ENCODE assay signal across 27 cellular contexts in the genomic region with DNA sequence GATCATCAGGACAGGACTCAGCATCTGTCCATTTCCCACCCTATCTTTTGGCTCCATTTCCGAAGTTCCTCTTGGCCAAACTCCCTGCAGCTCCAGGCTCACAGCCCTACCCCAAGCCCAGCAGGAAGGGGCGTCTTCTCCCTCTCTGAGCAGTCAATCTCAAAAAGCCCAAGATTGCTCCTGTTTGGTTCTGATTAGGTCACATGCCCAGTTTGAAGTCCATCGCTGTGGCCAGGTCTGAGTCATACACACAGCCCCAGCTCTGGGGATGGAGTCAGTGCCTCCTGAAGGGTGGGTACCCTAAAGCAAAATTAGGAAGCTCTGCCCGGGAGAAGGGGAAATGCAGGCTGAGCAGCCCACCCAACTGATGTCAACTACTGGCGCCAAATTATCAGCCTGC. TPM values are rescaled to one million over a fixed set of nuclear protein-coding genes. Genes with fewer than 3 reads are reported as not detected.
DNase-seq lines count a peak whose midpoint lies in the region; ATAC-seq and TF ChIP-seq lines count a peak whose summit lies in the region.
"Had no signal": no experiment of that assay in that cellular context is flagged by ENCODE, and none has a peak within 500 bp of the region (broad histone marks: within the 10 kb centered on the region; RNA-seq: fewer than 3 reads in every experiment).

No MANE protein-coding gene starts in this region.

- H3K9me3 Mint-ChIP-seq in natural killer cell treated with Interleukin-12 subunit alpha and Interleukin-12 subunit beta and Interleukin-15 and Interleukin-18, amount 100 ng/mL, for 72 hours, result no peaks in the 10 kb centered on the region
- H3K9me3 Mint-ChIP-seq in naive thymus-derived CD8-positive, alpha-beta T cell, result no peaks in the 10 kb centered on the region
- H3K9me3 Mint-ChIP-seq: CD4-positive, alpha-beta memory T cell; naive B cell had no signal

- no peaks in the 10 kb centered on the region for H3K36me3 Mint-ChIP-seq in natural killer cell treated with Interleukin-12 subunit alpha and Interleukin-12 subunit beta and Interleukin-15 and Interleukin-18, amount 100 ng/mL, for 72 hours
- H3K36me3 Mint-ChIP-seq in naive thymus-derived CD8-positive, alpha-beta T cell, result no peaks in the 10 kb centered on the region
- H3K36me3 Mint-ChIP-seq: IgD-negative memory B cell had no signal

- peak; percentile 18 for DNase-seq in EL
- DNase-seq in RWPE2 (ENCODE audit: low spot score), result no peak
- peak; percentile 16 for DNase-seq in fibroblast of the aortic adventitia (ENCODE audit: low read depth)
- DNase-seq in sciatic nerve (ENCODE audit: low spot score), result no peak
- no peak for DNase-seq in NCI-H2081 (lab: John Stamatoyannopoulos, UW)
- DNase-seq in natural killer cell treated with Interleukin-12 subunit alpha and Interleukin-12 subunit beta and Interleukin-15 and Interleukin-18, amount 100 ng/mL, for 72 hours (ENCODE audit: low spot score), result no peak
- no peak for DNase-seq in naive thymus-derived CD8-positive, alpha-beta T cell
- DNase-seq in SIG-M5 treated with dmso at 0.1 percent for 504 hours (lab: John Stamatoyannopoulos, UW; ENCODE audit: unreplicated experiment), result no peak
- DNase-seq: activated naive CD4-positive, alpha-beta T cell treated with Interleukin-2 at 50 U/mL for 16 hours; activated T-cell treated with anti-CD3 and anti-CD28 coated beads, Interleukin-2, amount 50 U/mL, for 4 hours; amniotic stem cell; CD4-positive, alpha-beta memory T cell; DMS53; glutamatergic neuron; mesenchymal stem cell; MM.1S; naive B cell; NCI-H146; NCI-H2171 treated with DMSO at 0.1 percent for 48 hours; NCI-H526 treated with DMSO at 0.1 percent for 48 hours; stimulated activated CD4-positive, alpha-beta T cell treated with anti-CD3 and anti-CD28 coated beads, Interleukin-1b, Interleukin-23, amount 100 ng/mL, for 48 hours; uterus had no signal

- no peak overlapping the region for H3K27ac Mint-ChIP-seq in natural killer cell treated with Interleukin-12 subunit alpha and Interleukin-12 subunit beta and Interleukin-15 and Interleukin-18, amount 100 ng/mL, for 72 hours
- H3K27ac Mint-ChIP-seq in naive thymus-derived CD8-positive, alpha-beta T cell, result peak overlapping the region in 2 of 10 donors; percentile 18 to 32
- H3K27ac Mint-ChIP-seq: dendritic cell treated with granulocyte-macrophage colony-stimulating factor and Interleukin-4, amounts not matched to agents 40 ng/mL and 50 ng/mL, for 4 days; IgD-negative memory B cell; naive B cell had no signal

- ATAC-seq in RWPE2 (ENCODE audit: low read depth), result 0 out of 3 replicates have a peak, but pooled peaks have one; percentile 25
- ATAC-seq in sciatic nerve, result peak; percentile 31
- ATAC-seq in natural killer cell treated with Interleukin-12 subunit alpha and Interleukin-12 subunit beta and Interleukin-15 and Interleukin-18, amount 100 ng/mL, for 72 hours, result no peak
- no peak for ATAC-seq in naive thymus-derived CD8-positive, alpha-beta T cell
- ATAC-seq: activated T-cell treated with anti-CD3 and anti-CD28 coated beads, Interleukin-2, amount 50 U/mL, for 4 hours had no signal

- H3K4me1 ChIP-seq in RWPE2 (ENCODE audit: insufficient read depth, poor library complexity, severe bottlenecking), result no peaks in the 10 kb centered on the region
- H3K4me1 ChIP-seq: suprapubic skin, uterus had no signal

- no peak overlapping the region for H3K27ac ChIP-seq in RWPE2 (ENCODE audit: poor library complexity, severe bottlenecking)
- H3K27ac ChIP-seq: cardiac muscle cell, suprapubic skin, uterus had no signal

- H3K27me3 ChIP-seq in RWPE2 (ENCODE audit: insufficient read depth, poor library complexity, severe bottlenecking), result no peaks in the 10 kb centered on the region
- H3K27me3 ChIP-seq: cardiac muscle cell, suprapubic skin, uterus had no signal

- POLR2A ChIA-PET in naive thymus-derived CD8-positive, alpha-beta T cell (lab: Charles Lee), result interaction anchor here (0.5 kb wide), 1 partner anchor 156 kb away, joined by 3 read pairs; no protein-coding TSS in a partner anchor

- no peaks in the 10 kb centered on the region for H3K36me3 ChIP-seq in RWPE2 (ENCODE audit: low read depth)
- H3K36me3 ChIP-seq: cardiac muscle cell, suprapubic skin, uterus had no signal

- H3K9me3 ChIP-seq in RWPE2 (ENCODE audit: severe bottlenecking), result no peaks in the 10 kb centered on the region
- H3K9me3 ChIP-seq: suprapubic skin, uterus had no signal

- intact Hi-C loops in sciatic nerve (cut with DNase I), result no loop called here

- TF ChIP-seq CTCF in RWPE2 (IDR thresholded peaks at IDR 0.05; ENCODE audit: poor library complexity, severe bottlenecking), result no peak
- TF ChIP-seq CTCF in fibroblast of the aortic adventitia (IDR thresholded peaks at IDR 0.05; ENCODE audit: insufficient read depth, low read length), result no peak

- peaks cover 0 to 3% of the 10 kb centered on the region in 2 donors for H3K4me1 Mint-ChIP-seq in natural killer cell treated with Interleukin-12 subunit alpha and Interleukin-12 subunit beta and Interleukin-15 and Interleukin-18, amount 100 ng/mL, for 72 hours (ENCODE audit: low read depth in 2 of 2)
- H3K4me1 Mint-ChIP-seq in naive thymus-derived CD8-positive, alpha-beta T cell, result peaks cover 0 to 12% (median 2%) of the 10 kb centered on the region in 4 donors
- H3K4me1 Mint-ChIP-seq: IgD-negative memory B cell had no signal

- no peaks in the 10 kb centered on the region for H3K27me3 Mint-ChIP-seq in natural killer cell treated with Interleukin-12 subunit alpha and Interleukin-12 subunit beta and Interleukin-15 and Interleukin-18, amount 100 ng/mL, for 72 hours
- H3K27me3 Mint-ChIP-seq in naive thymus-derived CD8-positive, alpha-beta T cell, result no peaks in the 10 kb centered on the region
- H3K27me3 Mint-ChIP-seq: CD4-positive, alpha-beta memory T cell; dendritic cell treated with granulocyte-macrophage colony-stimulating factor and Interleukin-4, amounts not matched to agents 40 ng/mL and 50 ng/mL, for 4 days; IgD-negative memory B cell; naive B cell had no signal

- H3K4me3 Mint-ChIP-seq in natural killer cell treated with Interleukin-12 subunit alpha and Interleukin-12 subunit beta and Interleukin-15 and Interleukin-18, amount 100 ng/mL, for 72 hours, result no peak overlapping the region
- H3K4me3 Mint-ChIP-seq in naive thymus-derived CD8-positive, alpha-beta T cell, result no peak overlapping the region
- H3K4me3 Mint-ChIP-seq: activated T-cell treated with anti-CD3 and anti-CD28 coated beads, Interleukin-2, amount 50 U/mL, for 4 hours; CD4-positive, alpha-beta memory T cell; dendritic cell treated with granulocyte-macrophage colony-stimulating factor and Interleukin-4, amounts not matched to agents 40 ng/mL and 50 ng/mL, for 4 days; IgD-negative memory B cell; naive B cell had no signal

- H3K4me3 ChIP-seq in RWPE2 (ENCODE audit: severe bottlenecking), result no peak overlapping the region
- no peak overlapping the region for H3K4me3 ChIP-seq in fibroblast of the aortic adventitia (ENCODE audit: low read depth, low read length)
- H3K4me3 ChIP-seq: cardiac muscle cell, suprapubic skin, uterus had no signal

RNA-seq across cellular contexts. Expression of gene SNX20, which starts 23.9 kb away (rescaled TPM):
- total RNA-seq in fibroblast of the aortic adventitia (ENCODE audit: low replicate concordance) (not detected in 2 replicates), sciatic nerve (2.6 TPM)
- 10 to 100 TPM; 26.2 to 38.4 TPM for total RNA-seq in natural killer cell treated with Interleukin-12 subunit alpha and Interleukin-12 subunit beta and Interleukin-15 and Interleukin-18, amount 100 ng/mL, for 72 hours
- total RNA-seq in naive thymus-derived CD8-positive, alpha-beta T cell, result 10 to 100 TPM; 38.3 to 42.8 TPM
- 10 to 100 TPM; 31.1 to 50.4 (median 34.4) TPM for polyA plus RNA-seq in naive thymus-derived CD8-positive, alpha-beta T cell
- total RNA-seq: cardiac muscle cell, fibroblast of lung had no signal
- polyA plus RNA-seq: cardiac muscle cell, fibroblast of lung had no signal

RNA-seq across cellular contexts. Expression of gene NOD2, which starts 36.2 kb away (rescaled TPM):
- total RNA-seq in fibroblast of the aortic adventitia (ENCODE audit: low replicate concordance) (not detected in 2 replicates), sciatic nerve (4.3 TPM)
- total RNA-seq in natural killer cell treated with Interleukin-12 subunit alpha and Interleukin-12 subunit beta and Interleukin-15 and Interleukin-18, amount 100 ng/mL, for 72 hours, result 10 to 100 TPM in 1 of 2 donors, 1 to 10 TPM in 1; 3.7 to 11.2 TPM
- total RNA-seq in naive thymus-derived CD8-positive, alpha-beta T cell, result under 1 TPM; 0.08 to 0.49 TPM
- polyA plus RNA-seq in naive thymus-derived CD8-positive, alpha-beta T cell, result under 1 TPM in 2 of 3 donors, not detected in 1; 0.33 to 0.51 TPM
- total RNA-seq: cardiac muscle cell had no signal
- polyA plus RNA-seq: fibroblast of lung had no signal

Comparison
In these comparisons a context has a peak if more than half of its experiments do, and no peak if none do; other contexts are left out.
1. DNase-seq: peak in EL (single experiment) and fibroblast of the aortic adventitia (single experiment); none in RWPE2 (single experiment), sciatic nerve (single experiment), NCI-H2081 (0 of 2), natural killer cell treated with Interleukin-12 subunit alpha and Interleukin-12 subunit beta and Interleukin-15 and Interleukin-18, amount 100 ng/mL, for 72 hours (single experiment), naive thymus-derived CD8-positive, alpha-beta T cell (0 of 10) and SIG-M5 treated with dmso at 0.1 percent for 504 hours (single experiment).
2. ATAC-seq: peak in RWPE2 (single experiment) and sciatic nerve (single experiment); none in natural killer cell treated with Interleukin-12 subunit alpha and Interleukin-12 subunit beta and Interleukin-15 and Interleukin-18, amount 100 ng/mL, for 72 hours (0 of 2) and naive thymus-derived CD8-positive, alpha-beta T cell (0 of 2).